ENCODE assay signal across 8 cellular contexts in the genomic region with DNA sequence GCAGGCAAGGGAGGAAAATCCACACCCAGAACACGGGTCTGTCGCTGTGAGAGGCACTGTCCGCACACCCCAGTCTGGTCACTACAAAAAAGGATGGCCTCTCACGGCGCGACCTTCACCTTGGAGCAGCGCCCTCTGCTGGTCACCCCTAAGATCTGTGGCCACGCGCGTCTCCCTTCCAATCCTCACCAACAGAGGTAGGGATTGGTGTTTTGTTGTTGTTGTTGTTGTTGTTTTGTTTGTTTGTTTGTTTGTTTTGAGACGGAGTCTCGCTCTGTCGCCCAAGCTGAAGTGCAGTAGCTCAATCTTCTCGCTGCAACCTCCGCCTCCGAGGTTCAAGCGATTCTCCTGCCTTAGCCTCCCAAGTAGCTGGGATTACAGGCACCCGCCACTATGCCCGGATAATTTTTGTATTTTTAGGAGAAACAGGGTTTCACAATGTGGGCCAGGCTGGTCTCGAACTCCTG. TPM values are rescaled to one million over a fixed set of nuclear protein-coding genes. Genes with fewer than 3 reads are reported as not detected.
DNase-seq lines count a peak whose midpoint lies in the region; ATAC-seq and TF ChIP-seq lines count a peak whose summit lies in the region.

No MANE protein-coding gene starts in this region.

- DNase-seq in DMS53 treated with DMSO at 0.1 percent for 48 hours (lab: John Stamatoyannopoulos, UW; ENCODE audit: unreplicated experiment) (peak; percentile 50), T-cell (peak in 27 of 34 experiments; percentile 11 to 61 (median 43)), adrenal gland (peak in 5 of 7 donors; percentile 48 to 74 (median 67)), iPS-NIHi7 (ENCODE audit: extremely low spot score) (peak; percentile 76), NCI-H2029 (lab: John Stamatoyannopoulos, UW) (no peak)
- peak; percentile 22 for DNase-seq in stimulated activated CD4-positive, alpha-beta T cell treated with anti-CD3 and anti-CD28 coated beads, Interleukin-2, amount 100 ng/mL, for 4 hours (ENCODE audit: low read depth)

- CTCF ChIA-PET in T-cell (lab: Charles Lee), result interaction anchor here (0.7 kb wide), 2 partner anchors 8 to 54 kb away, joined by 3 to 4 read pairs; no protein-coding TSS in a partner anchor

- no peaks in the 10 kb centered on the region for H3K36me3 Mint-ChIP-seq in T-cell

- intact Hi-C loops in adrenal gland (cut with DNase I), result loop anchor here in 1 of 2 donors (10.0 kb wide), 1 partner anchor 46 kb away; no protein-coding TSS in a partner anchor

- no peaks in the 10 kb centered on the region for H3K36me3 ChIP-seq in adrenal gland (replicated peaks in 1 of 2)

- H3K4me3 Mint-ChIP-seq in T-cell, result peak overlapping the region; percentile 36 to 53 (median 41)

- WGBS in adrenal gland, 4 donors, result 41 to 56% (median 47%) methylated on average over 15 to 20 of the region's 20 CpGs

- H3K9me3 Mint-ChIP-seq in T-cell, result no peaks in the 10 kb centered on the region

- no peak overlapping the region for H3K4me3 ChIP-seq in adrenal gland

- no peak overlapping the region for H3K27ac Mint-ChIP-seq in T-cell

- ATAC-seq in HG03280 (IDR thresholded peaks at IDR 0.05; ENCODE audit: unreplicated experiment) (peak; percentile 68), T-cell (replicated peaks in 1 of 4) (peak; percentile 52 to 75 (median 66)), GM21515 (IDR thresholded peaks at IDR 0.05; ENCODE audit: unreplicated experiment) (no peak)

- peaks cover 5 to 9% (median 8%) of the 10 kb centered on the region in 3 donors for H3K4me1 Mint-ChIP-seq in T-cell

- H3K27me3 Mint-ChIP-seq in T-cell, result no peaks in the 10 kb centered on the region

- no peak for TF ChIP-seq POLR2A in adrenal gland (IDR thresholded peaks at IDR 0.05)

- no peaks in the 10 kb centered on the region for H3K27me3 ChIP-seq in adrenal gland

- peak; percentile 50 to 77 (median 68) for TF ChIP-seq CTCF in adrenal gland (IDR thresholded peaks at IDR 0.05)

- POLR2A ChIA-PET in T-cell (lab: Charles Lee), result no interaction called here

- H3K27ac ChIP-seq in adrenal gland, result no peak overlapping the region

- H3K9me3 ChIP-seq in adrenal gland (replicated peaks in 1 of 3), result no peaks in the 10 kb centered on the region

- H3K4me1 ChIP-seq in adrenal gland (replicated peaks in 1 of 2), result no peaks in the 10 kb centered on the region

RNA-seq across cellular contexts. Expression of a gene that starts 15.0 kb away (rescaled TPM):
- total RNA-seq in T-cell (1 to 10 TPM in 1 of 5 donors, under 1 TPM in 4; 0.47 to 1.9 (median 0.58) TPM), adrenal gland (10 to 100 TPM in 5 of 8 donors, 1 to 10 TPM in 3; 3.7 to 19.4 (median 11.0) TPM)
- polyA plus RNA-seq in adrenal gland, result 1 to 10 TPM; 6.2 to 9.7 (median 9.1) TPM

RNA-seq across cellular contexts. Expression of a gene that starts 24.3 kb away (rescaled TPM):
- total RNA-seq in T-cell, result 10 to 100 TPM; 10.1 to 58.1 (median 13.9) TPM
- 10 to 100 TPM; 12.2 to 31.7 (median 22.8) TPM for total RNA-seq in adrenal gland
- 10 to 100 TPM in 1 of 3 donors, 1 to 10 TPM in 2; 5.1 to 38.7 (median 8.5) TPM for polyA plus RNA-seq in adrenal gland
